ENCODE assay signal across 16 cellular contexts in the genomic region with DNA sequence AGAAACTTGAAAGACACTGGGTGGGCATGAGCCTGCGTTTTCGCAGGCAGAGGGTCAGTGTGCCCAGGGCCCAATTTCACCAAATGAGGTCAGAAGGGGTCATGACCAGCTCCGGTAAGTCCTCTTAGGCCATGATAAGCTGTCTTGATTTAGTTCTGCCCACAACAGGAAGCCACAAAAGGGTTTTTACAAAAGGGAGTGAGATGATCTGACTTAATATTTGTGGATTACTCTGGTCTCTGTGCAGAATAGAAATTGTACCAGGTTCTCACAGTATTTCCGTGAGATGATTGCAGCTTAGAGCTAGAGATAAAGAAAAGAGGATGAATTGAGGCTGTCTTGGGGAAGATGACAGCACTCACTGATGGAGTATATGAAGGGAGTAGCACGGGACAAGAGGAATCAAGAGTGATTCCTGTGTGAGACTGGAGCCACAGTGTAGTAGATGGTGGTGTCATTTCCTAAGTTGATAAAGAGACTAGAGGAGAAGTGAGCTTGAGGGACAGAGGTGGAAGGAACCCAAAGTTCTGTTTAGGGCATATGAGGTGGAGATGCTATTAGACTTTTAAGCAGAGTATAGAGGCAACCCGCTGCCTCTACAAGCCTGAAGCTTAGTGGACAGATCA.
DNase-seq lines count a peak whose midpoint lies in the region; ATAC-seq and TF ChIP-seq lines count a peak whose summit lies in the region.
"Had no signal": no experiment of that assay in that cellular context is flagged by ENCODE, and none has a peak within 500 bp of the region (broad histone marks: within the 10 kb centered on the region; RNA-seq: fewer than 3 reads in every experiment).

No MANE protein-coding gene starts in this region.

- H3K36me3 Mint-ChIP-seq in activated CD4-positive, alpha-beta T cell treated with anti-CD3 and anti-CD28 coated beads for 36 hours (ENCODE audit: low read depth), result peaks cover 22% of the 10 kb centered on the region
- no peaks in the 10 kb centered on the region for H3K36me3 Mint-ChIP-seq in central memory CD8-positive, alpha-beta T cell (ENCODE audit: insufficient read depth)
- H3K36me3 Mint-ChIP-seq in stimulated activated naive B cell treated with anti-CD40 and anti-IgM and Interleukin-4, amounts not matched to agents 10 μg/mL and 1 μg/mL and 100 μg/mL, for 72 hours, result peaks cover 16 to 18% of the 10 kb centered on the region in 2 donors

- no peak overlapping the region for H3K4me3 Mint-ChIP-seq in activated CD4-positive, alpha-beta T cell treated with anti-CD3 and anti-CD28 coated beads for 36 hours
- H3K4me3 Mint-ChIP-seq in central memory CD8-positive, alpha-beta T cell, result no peak overlapping the region
- no peak overlapping the region for H3K4me3 Mint-ChIP-seq in stimulated activated naive B cell treated with anti-CD40 and anti-IgM and Interleukin-4, amounts not matched to agents 10 μg/mL and 1 μg/mL and 100 μg/mL, for 72 hours
- H3K4me3 Mint-ChIP-seq: GM23338 had no signal

- intact Hi-C loops in activated CD4-positive, alpha-beta T cell treated with anti-CD3 and anti-CD28 coated beads for 36 hours (cut with DNase I, micrococcal nuclease), result loop anchor here in 1 of 2 experiments (10.0 kb wide), 1 partner anchor 1153 kb away; no protein-coding TSS in a partner anchor

- peak; percentile 7 for ATAC-seq in activated CD4-positive, alpha-beta T cell treated with anti-CD3 and anti-CD28 coated beads for 36 hours
- peak; percentile 37 for ATAC-seq in central memory CD8-positive, alpha-beta T cell (replicated peaks; ENCODE audit: extremely low read depth, poor library complexity, severe bottlenecking)
- ATAC-seq in stimulated activated naive B cell treated with anti-CD40 and anti-IgM and Interleukin-4, amounts not matched to agents 10 μg/mL and 1 μg/mL and 100 μg/mL, for 72 hours (replicated peaks), result peak; percentile 60 to 69
- ATAC-seq in HG03439 (IDR thresholded peaks at IDR 0.05; ENCODE audit: unreplicated experiment) (no peak), HG02938 (IDR thresholded peaks at IDR 0.05; ENCODE audit: unreplicated experiment) (no peak), HG02884 (IDR thresholded peaks at IDR 0.05; ENCODE audit: unreplicated experiment) (no peak)
- ATAC-seq: GM23338 had no signal

- H3K9me3 Mint-ChIP-seq in activated CD4-positive, alpha-beta T cell treated with anti-CD3 and anti-CD28 coated beads for 36 hours (ENCODE audit: low read depth), result peaks cover 2% of the 10 kb centered on the region
- H3K9me3 Mint-ChIP-seq in central memory CD8-positive, alpha-beta T cell, result no peaks in the 10 kb centered on the region
- H3K9me3 Mint-ChIP-seq in stimulated activated naive B cell treated with anti-CD40 and anti-IgM and Interleukin-4, amounts not matched to agents 10 μg/mL and 1 μg/mL and 100 μg/mL, for 72 hours, result peaks cover 0 to 2% of the 10 kb centered on the region in 2 donors
- H3K9me3 Mint-ChIP-seq: GM23338 had no signal

- no peaks in the 10 kb centered on the region for H3K27me3 Mint-ChIP-seq in activated CD4-positive, alpha-beta T cell treated with anti-CD3 and anti-CD28 coated beads for 36 hours
- H3K27me3 Mint-ChIP-seq in central memory CD8-positive, alpha-beta T cell, result no peaks in the 10 kb centered on the region
- H3K27me3 Mint-ChIP-seq in stimulated activated naive B cell treated with anti-CD40 and anti-IgM and Interleukin-4, amounts not matched to agents 10 μg/mL and 1 μg/mL and 100 μg/mL, for 72 hours, result no peaks in the 10 kb centered on the region

- POLR2A ChIA-PET in activated CD4-positive, alpha-beta T cell treated with anti-CD3 and anti-CD28 coated beads for 36 hours (lab: Charles Lee), result interaction anchor here (0.5 kb wide), 1 partner anchor 150 kb away, joined by 3 read pairs; no protein-coding TSS in a partner anchor
- POLR2A ChIA-PET in HEK293T (lab: Yijun Ruan, JAX), result no interaction called here

- no peak overlapping the region for H3K27ac Mint-ChIP-seq in activated CD4-positive, alpha-beta T cell treated with anti-CD3 and anti-CD28 coated beads for 36 hours
- no peak overlapping the region for H3K27ac Mint-ChIP-seq in central memory CD8-positive, alpha-beta T cell (ENCODE audit: low read depth)
- H3K27ac Mint-ChIP-seq in stimulated activated naive B cell treated with anti-CD40 and anti-IgM and Interleukin-4, amounts not matched to agents 10 μg/mL and 1 μg/mL and 100 μg/mL, for 72 hours, result no peak overlapping the region
- H3K27ac Mint-ChIP-seq: GM23338 had no signal

- peaks cover 12% of the 10 kb centered on the region for H3K4me1 Mint-ChIP-seq in activated CD4-positive, alpha-beta T cell treated with anti-CD3 and anti-CD28 coated beads for 36 hours
- peaks cover 13% of the 10 kb centered on the region for H3K4me1 Mint-ChIP-seq in central memory CD8-positive, alpha-beta T cell
- peaks cover under 1 to 4% of the 10 kb centered on the region in 2 donors for H3K4me1 Mint-ChIP-seq in stimulated activated naive B cell treated with anti-CD40 and anti-IgM and Interleukin-4, amounts not matched to agents 10 μg/mL and 1 μg/mL and 100 μg/mL, for 72 hours
- H3K4me1 Mint-ChIP-seq: GM23338 had no signal

- no peak for DNase-seq in activated CD4-positive, alpha-beta T cell treated with anti-CD3 and anti-CD28 coated beads for 36 hours
- no peak for DNase-seq in activated CD4-positive, alpha-beta T cell treated with anti-CD3 and anti-CD28 coated beads for 48 hours
- no peak for DNase-seq in HEK293T (ENCODE audit: extremely low spot score)
- DNase-seq in central memory CD8-positive, alpha-beta T cell (ENCODE audit: low spot score in 2 of 2), result no peak
- no peak for DNase-seq in stimulated activated naive B cell treated with anti-CD40 and anti-IgM and Interleukin-4, amounts not matched to agents 10 μg/mL and 1 μg/mL and 100 μg/mL, for 72 hours
- DNase-seq: C1 segment of cervical spinal cord, Caco-2, KBM-7, NCI-H1048, NCI-H146, NCI-H2107, NCI-H226 had no signal

- CTCF ChIA-PET in activated CD4-positive, alpha-beta T cell treated with anti-CD3 and anti-CD28 coated beads for 36 hours (lab: Charles Lee), result interaction anchor here (0.7 to 1.5 kb wide), 5 partner anchors 20 to 336 kb away, joined by 3 to 4 read pairs (median 3); no protein-coding TSS in a partner anchor
- CTCF ChIA-PET in HEK293T (lab: Yijun Ruan, JAX), result no interaction called here

TF ChIP-seq in HEK293T, 16 proteins besides CTCF, POLR2A, EP300 and RAD21:
- peak; percentile 24; the same call in 1 of the 2 replicates for TF ChIP-seq PKNOX1 (IDR thresholded peaks at IDR 0.05)
- TF ChIP-seq NFRKB (IDR thresholded peaks at IDR 0.05), result no peak

Comparison
In these comparisons a context has a peak if more than half of its experiments do, and no peak if none do; other contexts are left out.
1. ATAC-seq: peak in activated CD4-positive, alpha-beta T cell treated with anti-CD3 and anti-CD28 coated beads for 36 hours (single experiment), central memory CD8-positive, alpha-beta T cell (single experiment) and stimulated activated naive B cell treated with anti-CD40 and anti-IgM and Interleukin-4, amounts not matched to agents 10 μg/mL and 1 μg/mL and 100 μg/mL, for 72 hours (2 of 2); none in HG03439 (single experiment), HG02938 (single experiment) and HG02884 (single experiment).